Comparison of ENCODE assay signal across 9 cellular contexts in the genomic region with DNA sequence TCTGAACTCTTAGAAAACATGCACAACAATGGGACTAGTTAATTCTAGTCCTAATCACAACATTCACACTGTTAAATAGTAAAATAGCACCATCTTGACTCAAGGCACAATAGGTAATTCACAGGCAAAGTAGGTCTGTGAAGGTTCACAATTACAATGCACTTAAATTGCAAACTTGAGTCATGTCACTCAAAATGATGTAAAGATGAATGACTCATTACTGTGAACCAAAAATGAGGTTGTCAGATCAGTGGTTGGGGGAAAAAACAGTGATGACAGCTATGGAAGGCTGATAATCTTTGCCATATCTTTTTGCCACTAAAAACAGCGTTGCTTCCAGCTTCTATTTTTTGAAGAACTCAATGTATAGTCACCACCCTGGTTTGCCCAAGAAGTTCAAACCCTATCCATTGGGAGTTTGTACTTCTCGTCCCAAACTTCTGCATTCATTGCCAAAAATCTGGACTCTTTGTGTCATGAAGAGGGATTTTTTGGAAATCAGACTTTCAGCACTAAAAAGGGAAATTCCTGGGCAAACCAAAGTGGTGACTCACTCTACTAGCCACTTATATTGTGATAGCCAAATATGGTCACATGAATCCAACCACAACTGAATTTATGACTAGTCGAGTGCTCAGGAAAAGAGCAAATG.
DNase-seq lines count a peak whose midpoint lies in the region; ATAC-seq and TF ChIP-seq lines count a peak whose summit lies in the region.
"Had no signal": no experiment of that assay in that cellular context is flagged by ENCODE, and none has a peak within 500 bp of the region (broad histone marks: within the 10 kb centered on the region; RNA-seq: fewer than 3 reads in every experiment).

No MANE protein-coding gene starts in this region.

- no peak overlapping the region for H3K27ac ChIP-seq in ovary
- H3K27ac ChIP-seq: C4-2B had no signal

- H3K27me3 Mint-ChIP-seq in activated CD8-positive, alpha-beta memory T cell treated with anti-CD3 and anti-CD28 coated beads, Interleukin-2, amount 10 ng/mL, durations not matched to agents 7 days and 5 days: peaks cover 21% of the 10 kb centered on the region

- H3K36me3 ChIP-seq in ovary: no peaks in the 10 kb centered on the region

- no peak overlapping the region for H3K4me3 ChIP-seq in astrocyte of the spinal cord (ENCODE audit: low read depth, low read length)
- H3K4me3 ChIP-seq in ovary: no peak overlapping the region

- no peaks in the 10 kb centered on the region for H3K4me1 ChIP-seq in ovary (ENCODE audit: insufficient read depth)

- no peak for DNase-seq in activated CD8-positive, alpha-beta memory T cell treated with anti-CD3 and anti-CD28 coated beads, Interleukin-2, amount 10 ng/mL, durations not matched to agents 7 days and 5 days
- no peak for DNase-seq in activated CD8-positive, alpha-beta memory T cell treated with anti-CD3 and anti-CD28 coated beads for 24 hours
- DNase-seq in astrocyte of the spinal cord (ENCODE audit: low read depth, low spot score): peak; percentile 94
- no peak for DNase-seq in stimulated activated effector memory CD8-positive, alpha-beta T cell treated with anti-CD3 and anti-CD28 coated beads, Interleukin-12 subunit alpha, Interleukin-12 subunit beta, amount 100 ng/mL, for 72 hours (ENCODE audit: low spot score in 2 of 2)
- DNase-seq in ovary: no peak
- DNase-seq in superior temporal gyrus (ENCODE audit: extremely low spot score): no peak
- DNase-seq in activated effector memory CD4-positive, alpha-beta T cell treated with anti-CD3 and anti-CD28 coated beads, Interleukin-2, amount 50 U/mL, for 16 hours: no peak

- no peak for TF ChIP-seq POLR2A in ovary (IDR thresholded peaks at IDR 0.05)

- ATAC-seq in activated CD8-positive, alpha-beta memory T cell treated with anti-CD3 and anti-CD28 coated beads, Interleukin-2, amount 10 ng/mL, durations not matched to agents 7 days and 5 days: peak; percentile 66
- peak; percentile 73 for ATAC-seq in HG03439 (IDR thresholded peaks at IDR 0.05; ENCODE audit: unreplicated experiment)
- ATAC-seq in stimulated activated effector memory CD8-positive, alpha-beta T cell treated with anti-CD3 and anti-CD28 coated beads, Interleukin-12 subunit alpha, Interleukin-12 subunit beta, amount 100 ng/mL, for 72 hours: peak; percentile 91

- H3K27ac Mint-ChIP-seq in activated CD8-positive, alpha-beta memory T cell treated with anti-CD3 and anti-CD28 coated beads, Interleukin-2, amount 10 ng/mL, durations not matched to agents 7 days and 5 days: peak overlapping the region; percentile 16
- H3K27ac Mint-ChIP-seq in stimulated activated effector memory CD8-positive, alpha-beta T cell treated with anti-CD3 and anti-CD28 coated beads, Interleukin-12 subunit alpha, Interleukin-12 subunit beta, amount 100 ng/mL, for 72 hours: peak overlapping the region; percentile 20

- TF ChIP-seq CTCF in astrocyte of the spinal cord (IDR thresholded peaks at IDR 0.05; ENCODE audit: low read depth, low read length): no peak
- no peak for TF ChIP-seq CTCF in ovary (IDR thresholded peaks at IDR 0.05)

- H3K27me3 ChIP-seq in ovary: no peaks in the 10 kb centered on the region

- TF ChIP-seq EP300 in ovary (IDR thresholded peaks at IDR 0.05): no peak

- H3K4me1 Mint-ChIP-seq in activated CD8-positive, alpha-beta memory T cell treated with anti-CD3 and anti-CD28 coated beads, Interleukin-2, amount 10 ng/mL, durations not matched to agents 7 days and 5 days: peaks cover 15% of the 10 kb centered on the region
- peaks cover 14% of the 10 kb centered on the region for H3K4me1 Mint-ChIP-seq in stimulated activated effector memory CD8-positive, alpha-beta T cell treated with anti-CD3 and anti-CD28 coated beads, Interleukin-12 subunit alpha, Interleukin-12 subunit beta, amount 100 ng/mL, for 72 hours

- CTCF ChIA-PET in activated CD8-positive, alpha-beta memory T cell treated with anti-CD3 and anti-CD28 coated beads, Interleukin-2, amount 10 ng/mL, durations not matched to agents 7 days and 5 days (lab: Charles Lee): no interaction called here

- H3K9me3 ChIP-seq in ovary: no peaks in the 10 kb centered on the region

- peaks cover 3% of the 10 kb centered on the region for H3K9me3 Mint-ChIP-seq in activated CD8-positive, alpha-beta memory T cell treated with anti-CD3 and anti-CD28 coated beads, Interleukin-2, amount 10 ng/mL, durations not matched to agents 7 days and 5 days (ENCODE audit: low read depth)
- peaks cover 8% of the 10 kb centered on the region for H3K9me3 Mint-ChIP-seq in stimulated activated effector memory CD8-positive, alpha-beta T cell treated with anti-CD3 and anti-CD28 coated beads, Interleukin-12 subunit alpha, Interleukin-12 subunit beta, amount 100 ng/mL, for 72 hours

- peaks cover 6% of the 10 kb centered on the region for H3K36me3 Mint-ChIP-seq in activated CD8-positive, alpha-beta memory T cell treated with anti-CD3 and anti-CD28 coated beads, Interleukin-2, amount 10 ng/mL, durations not matched to agents 7 days and 5 days
- no peaks in the 10 kb centered on the region for H3K36me3 Mint-ChIP-seq in stimulated activated effector memory CD8-positive, alpha-beta T cell treated with anti-CD3 and anti-CD28 coated beads, Interleukin-12 subunit alpha, Interleukin-12 subunit beta, amount 100 ng/mL, for 72 hours

- 20 to 34% (median 31%) methylated on average over 3 of the region's 3 CpGs for WGBS in ovary, 3 donors

- no peak overlapping the region for H3K4me3 Mint-ChIP-seq in activated CD8-positive, alpha-beta memory T cell treated with anti-CD3 and anti-CD28 coated beads, Interleukin-2, amount 10 ng/mL, durations not matched to agents 7 days and 5 days
- H3K4me3 Mint-ChIP-seq in stimulated activated effector memory CD8-positive, alpha-beta T cell treated with anti-CD3 and anti-CD28 coated beads, Interleukin-12 subunit alpha, Interleukin-12 subunit beta, amount 100 ng/mL, for 72 hours: no peak overlapping the region

- in situ Hi-C loops in astrocyte of the spinal cord (cut with HindIII; ENCODE audit: low sequenced_read_pairs): no loop called here

- intact Hi-C loops in ovary (cut with DNase I): no loop called here
